In the genomic region with DNA sequence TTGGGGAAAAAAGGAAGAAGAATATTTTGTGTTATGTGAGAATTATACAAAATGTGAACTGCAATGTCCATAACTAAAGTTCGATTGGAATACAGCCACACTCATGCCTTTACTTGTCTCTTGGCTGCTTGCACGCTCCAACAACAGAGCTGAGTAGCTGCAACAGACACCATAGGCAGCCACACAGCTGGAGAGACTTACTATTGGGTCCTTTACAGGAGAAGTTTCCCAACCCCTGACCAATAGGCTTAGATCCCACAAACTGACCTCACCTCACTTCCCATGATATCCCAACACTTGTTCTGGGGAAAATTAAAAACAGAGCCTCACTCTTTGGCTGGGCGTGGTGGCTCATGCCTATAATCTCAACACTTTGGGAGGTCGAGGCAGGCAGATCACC, we compare ENCODE assay signal across 31 cellular contexts.
"Had no signal": no experiment of that assay in that cellular context is flagged by ENCODE, and none has a peak within 500 bp of the region (broad histone marks: within the 10 kb centered on the region; RNA-seq: fewer than 3 reads in every experiment).

No MANE protein-coding gene starts in this region.

- H3K27ac ChIP-seq: dorsolateral prefrontal cortex, epithelial cell of prostate, heart right ventricle, neural progenitor cell, ovary, psoas muscle, sigmoid colon, stomach, thyroid gland had no signal

- H3K4me2 ChIP-seq: neural progenitor cell had no signal

- H3K4me3 ChIP-seq: dorsolateral prefrontal cortex, heart right ventricle, lung, neural progenitor cell, ovary, psoas muscle, sigmoid colon, stomach, thyroid gland had no signal

- FAIRE-seq: colon, kidney had no signal

- H3K27me3 ChIP-seq: neural progenitor cell, ovary, sigmoid colon, thyroid gland had no signal

- DNase-seq: caudate nucleus; cerebellar nuclear complex; dorsolateral prefrontal cortex; effector CD4-positive, alpha-beta T cell; foreskin melanocyte; glutamatergic neuron; heart right ventricle; hypothalamus; immature natural killer cell; kidney; mesenchymal stem cell; midbrain; naive thymus-derived CD4-positive, alpha-beta T cell; ovary; posterior cingulate gyrus; psoas muscle; sigmoid colon; stimulated activated CD4-positive, alpha-beta T cell treated with anti-CD3 and anti-CD28 coated beads, Interleukin-2, amount 100 ng/mL, for 24 hours; stimulated activated CD4-positive, alpha-beta T cell treated with anti-CD3 and anti-CD28 coated beads, Interleukin-4, amount 100 ng/mL, for 24 hours; stimulated activated naive CD4-positive, alpha-beta T cell treated with Interleukin-2 at 50 U/mL for 16 hours; stomach; thyroid gland; trophoblast cell had no signal

- H3K9me3 ChIP-seq: heart right ventricle, ovary, psoas muscle, sigmoid colon, stomach, thyroid gland had no signal

- H2AFZ ChIP-seq: neural progenitor cell had no signal

- ATAC-seq: esophagus mucosa; heart right ventricle; left lobe of liver; naive thymus-derived CD4-positive, alpha-beta T cell; psoas muscle; right cardiac atrium; stimulated activated effector memory CD8-positive, alpha-beta T cell treated with anti-CD3 and anti-CD28 coated beads, Interleukin-12 subunit alpha, Interleukin-12 subunit beta, amount 100 ng/mL, for 72 hours had no signal

- H3K36me3 ChIP-seq: heart right ventricle, neural progenitor cell, ovary, sigmoid colon, stomach, thyroid gland had no signal

- H3K4me1 ChIP-seq: psoas muscle, stomach, thyroid gland had no signal
